In genomic region chr13:93736111-93736510, GRCh38 we compare ENCODE assay signal across 21 cellular contexts.
DNase-seq lines count a peak whose midpoint lies in the region; TF ChIP-seq lines count a peak whose summit lies in the region.
"Had no signal": no experiment of that assay in that cellular context is flagged by ENCODE, and none has a peak within 500 bp of the region (broad histone marks: within the 10 kb centered on the region; RNA-seq: fewer than 3 reads in every experiment).

No MANE protein-coding gene starts in this region.

- no peaks in the 10 kb centered on the region for H4K20me1 ChIP-seq in smooth muscle cell (ENCODE audit: low read depth)

- H3K4me3 ChIP-seq in astrocyte of the spinal cord (ENCODE audit: low read depth, low read length): no peak overlapping the region
- H3K4me3 ChIP-seq in smooth muscle cell: no peak overlapping the region
- H3K4me3 ChIP-seq: pancreas, SJCRH30, tibial artery had no signal

- H3K9me3 ChIP-seq in smooth muscle cell (replicated peaks; ENCODE audit: low read depth): no peaks in the 10 kb centered on the region
- H3K9me3 ChIP-seq: pancreas, SJCRH30, tibial artery had no signal

- no peaks in the 10 kb centered on the region for H3K4me1 ChIP-seq in smooth muscle cell (ENCODE audit: low read depth)
- H3K4me1 ChIP-seq: pancreas had no signal

- H3F3A ChIP-seq in smooth muscle cell (ENCODE audit: low read depth): no peaks in the 10 kb centered on the region

- no peaks in the 10 kb centered on the region for H3K79me2 ChIP-seq in smooth muscle cell (ENCODE audit: low read depth)

- TF ChIP-seq CTCF in astrocyte of the spinal cord (IDR thresholded peaks at IDR 0.05; ENCODE audit: low read depth, low read length) (no peak), smooth muscle cell (IDR thresholded peaks at IDR 0.05; ENCODE audit: borderline replicate concordance, insufficient read depth, poor library complexity, severe bottlenecking) (no peak)

- peak overlapping the region; percentile 51 for H3K4me2 ChIP-seq in smooth muscle cell

- no peaks in the 10 kb centered on the region for H3K36me3 ChIP-seq in smooth muscle cell (ENCODE audit: low read depth)
- H3K36me3 ChIP-seq: pancreas, SJCRH30, tibial artery had no signal

- H3K27ac ChIP-seq in smooth muscle cell (ENCODE audit: low read depth): peak overlapping the region; percentile 76
- H3K27ac ChIP-seq: pancreas, SJCRH30 had no signal

- H3K9ac ChIP-seq in smooth muscle cell (ENCODE audit: low read depth): no peak overlapping the region

- DNase-seq in HT1080 (ENCODE audit: low read depth): peak; percentile 26
- peak; percentile 42 for DNase-seq in astrocyte of the spinal cord (ENCODE audit: low read depth, low spot score)
- DNase-seq in fibroblast of peridontal ligament (ENCODE audit: extremely low read depth): peak; percentile 65
- DNase-seq in smooth muscle cell (lab: John Stamatoyannopoulos, UW; ENCODE audit: unreplicated experiment): no peak
- no peak for DNase-seq in NCI-H2029 (lab: John Stamatoyannopoulos, UW)
- DNase-seq in NCI-H1930 (lab: John Stamatoyannopoulos, UW): no peak
- no peak for DNase-seq in SIG-M5 (lab: John Stamatoyannopoulos, UW)
- DNase-seq: activated CD4-positive, alpha-beta T cell treated with anti-CD3 and anti-CD28 coated beads, Interleukin-2, amount 10 ng/mL, durations not matched to agents 24 days and 14 days; activated effector memory CD4-positive, alpha-beta T cell treated with Interleukin-2 at 50 U/mL for 16 hours; dermis blood vessel endothelial cell; endodermal cell; NCI-H1436 treated with DMSO at 0.1 percent for 48 hours; NCI-H2107; NCI-H446; NCI-H748 treated with DMSO at 0.1 percent for 48 hours; nephron progenitor cell; pancreas; SJCRH30; stimulated activated CD4-positive, alpha-beta T cell treated with anti-CD3 and anti-CD28 coated beads, Interleukin-2, amount 100 ng/mL, for 24 hours; T1000; tibial artery had no signal

- H2AFZ ChIP-seq in smooth muscle cell (ENCODE audit: low read depth): no peak overlapping the region

- H3K27me3 ChIP-seq in smooth muscle cell (ENCODE audit: low read depth): no peaks in the 10 kb centered on the region
- H3K27me3 ChIP-seq: pancreas, SJCRH30, tibial artery had no signal

- in situ Hi-C loops in astrocyte of the spinal cord (cut with HindIII; ENCODE audit: low sequenced_read_pairs): no loop called here

Comparison
In these comparisons a context has a peak if more than half of its experiments do, and no peak if none do; other contexts are left out.
1. DNase-seq: peak in HT1080 (single experiment), astrocyte of the spinal cord (single experiment) and fibroblast of peridontal ligament (single experiment); none in smooth muscle cell (single experiment), NCI-H2029 (single experiment), NCI-H1930 (0 of 2) and SIG-M5 (single experiment).